Comparison of ENCODE assay signal across 8 cellular contexts in the genomic region with DNA sequence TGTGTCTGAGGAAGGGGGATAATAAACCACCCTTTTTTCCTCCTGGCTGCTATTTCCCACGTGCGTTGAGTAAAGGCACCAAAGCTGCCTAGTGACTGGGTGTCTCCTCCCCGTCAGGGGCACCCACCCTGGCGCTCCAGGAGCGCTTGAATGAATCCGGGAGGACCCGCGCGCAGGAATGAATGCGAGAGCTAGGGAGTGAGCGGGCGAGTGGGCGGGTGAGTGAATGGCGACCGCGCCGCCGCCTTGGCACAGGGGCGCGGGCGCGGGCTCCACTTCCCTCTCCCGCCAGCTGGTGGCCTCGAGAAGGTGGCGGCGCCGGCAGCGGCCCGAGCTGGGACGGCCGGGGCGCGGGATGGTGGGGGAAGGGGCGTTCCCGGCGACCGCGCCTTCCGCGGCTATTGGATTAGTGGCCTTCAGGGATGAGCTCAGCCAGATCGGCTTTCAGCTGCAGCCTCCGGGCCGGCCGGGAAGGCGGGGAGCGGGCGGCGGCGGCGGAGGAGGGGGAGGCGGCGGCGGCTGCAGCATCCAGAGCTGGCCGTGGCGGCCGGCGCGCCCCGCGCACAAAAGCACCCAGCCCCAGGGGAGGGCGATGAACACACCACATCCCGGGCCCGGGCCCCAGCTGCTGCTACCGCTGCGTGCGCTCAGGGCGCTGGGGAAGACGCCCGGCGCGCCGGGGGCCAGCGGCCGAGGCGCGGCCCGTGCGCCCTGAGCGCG. TPM values are rescaled to one million over a fixed set of nuclear protein-coding genes. Genes with fewer than 3 reads are reported as not detected.
DNase-seq lines count a peak whose midpoint lies in the region; ATAC-seq, FAIRE-seq and TF ChIP-seq lines count a peak whose summit lies in the region.

Gene SPSB4 (plus strand): TSS at position 435 of the 720 bp plus-strand sequence. CDS start 14,758 bp downstream, outside the sequence.

- peak within 1 kb of the TSS; percentile 89 to 98 (median 95) for H3K4me3 Mint-ChIP-seq in brain
- H3K4me3 Mint-ChIP-seq in stimulated activated naive CD8-positive, alpha-beta T cell treated with anti-CD3 and anti-CD28 coated beads, Interleukin-15, amount 100 ng/mL, for 72 hours: peak within 1 kb of the TSS; percentile 82 to 86

- H3K9me3 ChIP-seq in kidney (ENCODE audit: control insufficient read depth in 1 of 2, low read length in 2 of 2): no peaks in the 10 kb centered on the region

- no peaks in the 10 kb centered on the region for H3K36me3 Mint-ChIP-seq in brain

- ATAC-seq in stimulated activated naive CD8-positive, alpha-beta T cell treated with anti-CD3 and anti-CD28 coated beads, Interleukin-15, amount 100 ng/mL, for 72 hours: peak; percentile 75
- no peak for ATAC-seq in GM19351 (IDR thresholded peaks at IDR 0.05; ENCODE audit: unreplicated experiment)
- ATAC-seq in GM18858 (IDR thresholded peaks at IDR 0.05; ENCODE audit: unreplicated experiment): no peak

- no peak within 1 kb of the TSS for H3K27ac ChIP-seq in kidney (ENCODE audit: low read depth in 2 of 2, low read length in 2 of 2)

- no peaks in the 10 kb centered on the region for H3K36me3 ChIP-seq in kidney (ENCODE audit: control insufficient read depth in 1 of 2, insufficient read depth in 2 of 2, low read length in 2 of 2)

- intact Hi-C loops in kidney (cut with DNase I): no loop called here

- DNase-seq in AG08395 (ENCODE audit: low spot score) (peak; percentile 59), H4 (ENCODE audit: low spot score) (peak; percentile 76), NCI-H748 treated with DMSO at 0.1 percent for 48 hours (lab: John Stamatoyannopoulos, UW) (peak; percentile 22), kidney (peak; percentile 80)
- DNase-seq in stimulated activated naive CD8-positive, alpha-beta T cell treated with anti-CD3 and anti-CD28 coated beads, Interleukin-15, amount 100 ng/mL, for 72 hours: peak; percentile 41 to 51

- peaks cover 41% of the 10 kb centered on the region for H3K4me1 Mint-ChIP-seq in brain
- H3K4me1 Mint-ChIP-seq in stimulated activated naive CD8-positive, alpha-beta T cell treated with anti-CD3 and anti-CD28 coated beads, Interleukin-15, amount 100 ng/mL, for 72 hours: peaks cover 23% of the 10 kb centered on the region

- H3K27me3 Mint-ChIP-seq in brain: peaks cover 11% of the 10 kb centered on the region
- H3K27me3 Mint-ChIP-seq in stimulated activated naive CD8-positive, alpha-beta T cell treated with anti-CD3 and anti-CD28 coated beads, Interleukin-15, amount 100 ng/mL, for 72 hours: peaks cover 89% of the 10 kb centered on the region

- no peak for FAIRE-seq in kidney (lab: Jason Lieb, UNC)

- H3K4me3 ChIP-seq in kidney (ENCODE audit: low read length in 2 of 2): peak within 1 kb of the TSS; percentile 28 to 45

- no peaks in the 10 kb centered on the region for H3K9me3 Mint-ChIP-seq in brain
- H3K9me3 Mint-ChIP-seq in stimulated activated naive CD8-positive, alpha-beta T cell treated with anti-CD3 and anti-CD28 coated beads, Interleukin-15, amount 100 ng/mL, for 72 hours: no peaks in the 10 kb centered on the region

- peaks cover 7 to 9% of the 10 kb centered on the region in 2 donors for H3K4me1 ChIP-seq in kidney (ENCODE audit: control insufficient read depth in 1 of 2, insufficient read depth in 1 of 2, low read depth in 1 of 2, low read length in 2 of 2)

- peak; percentile 65 to 69 for TF ChIP-seq CTCF in brain (conservative IDR thresholded peaks at IDR 0.05)
- no peak for TF ChIP-seq CTCF in kidney (IDR thresholded peaks at IDR 0.05; ENCODE audit: borderline replicate concordance, extremely low read depth, insufficient read depth)

- peak within 1 kb of the TSS; percentile 82 to 94 (median 84) for H3K27ac Mint-ChIP-seq in brain
- no peak within 1 kb of the TSS for H3K27ac Mint-ChIP-seq in stimulated activated naive CD8-positive, alpha-beta T cell treated with anti-CD3 and anti-CD28 coated beads, Interleukin-15, amount 100 ng/mL, for 72 hours

- peak within 1 kb of the TSS in 1 of 2 donors; percentile 43 for H3K9ac ChIP-seq in kidney (ENCODE audit: low read length in 2 of 2)

RNA-seq across cellular contexts. Expression of gene SPSB4, which starts in this region (rescaled TPM):
- total RNA-seq in H4 (2014; rRNA removed; shearing (Covaris generic)): 1.9 and 2.2 TPM in 2 replicates
- polyA plus RNA-seq in brain (ENCODE audit: insufficient read depth, low read depth, low replicate concordance) (5.4 TPM), kidney (ENCODE audit: insufficient read depth, low read depth, low replicate concordance) (1.9 TPM)
- total RNA-seq in kidney: 0.57 TPM

Comparison
In these comparisons a context has a peak if more than half of its experiments do, and no peak if none do; other contexts are left out.
1. DNase-seq: peak in every context shown above with its lines; median percentile 80 in kidney; 76 in H4; 59 in AG08395; 46 in stimulated activated naive CD8-positive, alpha-beta T cell treated with anti-CD3 and anti-CD28 coated beads, Interleukin-15, amount 100 ng/mL, for 72 hours; 22 in NCI-H748 treated with DMSO at 0.1 percent for 48 hours.
2. H3K27ac Mint-ChIP-seq: peak in brain (5 of 5); none in stimulated activated naive CD8-positive, alpha-beta T cell treated with anti-CD3 and anti-CD28 coated beads, Interleukin-15, amount 100 ng/mL, for 72 hours (0 of 2).